13 cellular contexts compared by ENCODE assay signal in genomic region chr12:27583057-27583797, GRCh38. TPM values are rescaled to one million over a fixed set of nuclear protein-coding genes. Genes with fewer than 3 reads are reported as not detected.
DNase-seq lines count a peak whose midpoint lies in the region; ATAC-seq and TF ChIP-seq lines count a peak whose summit lies in the region.
"Had no signal": no experiment of that assay in that cellular context is flagged by ENCODE, and none has a peak within 500 bp of the region (broad histone marks: within the 10 kb centered on the region; RNA-seq: fewer than 3 reads in every experiment).

No MANE protein-coding gene starts in this region.

- H3K9me3 ChIP-seq in vagina: no peaks in the 10 kb centered on the region

- H3K27me3 ChIP-seq in foreskin keratinocyte (no peaks in the 10 kb centered on the region), vagina (no peaks in the 10 kb centered on the region)

- H3K4me1 Mint-ChIP-seq in osteocyte (ENCODE audit: unreplicated experiment): peaks cover 35% of the 10 kb centered on the region

- H3K27me3 Mint-ChIP-seq in osteocyte (ENCODE audit: unreplicated experiment): no peaks in the 10 kb centered on the region

- peak overlapping the region; percentile 96 for H3K27ac ChIP-seq in foreskin keratinocyte
- H3K27ac ChIP-seq in vagina: peak overlapping the region; percentile 10
- H3K27ac ChIP-seq: 22Rv1 had no signal

- H3K4me1 ChIP-seq in foreskin keratinocyte (peaks cover 51% of the 10 kb centered on the region), vagina (peaks cover 25% of the 10 kb centered on the region)

- TF ChIP-seq POLR2A in vagina (IDR thresholded peaks at IDR 0.05): no peak

- H3K36me3 ChIP-seq in vagina: no peaks in the 10 kb centered on the region

- H3K27ac Mint-ChIP-seq in osteocyte (ENCODE audit: unreplicated experiment): peak overlapping the region; percentile 33

- no peak overlapping the region for H3K4me3 Mint-ChIP-seq in osteocyte (ENCODE audit: unreplicated experiment)

- no peak overlapping the region for H3K4me3 ChIP-seq in vagina

- intact Hi-C loops in Right ventricle myocardium inferior (cut with DNase I) (loop anchor here (2.0 kb wide), 1 partner anchor 16 kb away; no protein-coding TSS in a partner anchor), cardiac septum (cut with DNase I) (no loop called here), vagina (cut with DNase I) (no loop called here)

- no peak for DNase-seq in Right ventricle myocardium inferior (ENCODE audit: missing footprints)
- no peak for DNase-seq in cardiac septum (ENCODE audit: low spot score)
- peak in 1 of 2 donors; percentile 51 for DNase-seq in foreskin keratinocyte
- DNase-seq in osteocyte (ENCODE audit: extremely low spot score, unreplicated experiment): no peak
- no peak for DNase-seq in vagina (ENCODE audit: extremely low spot score in 2 of 2)
- DNase-seq in iPS-NIHi11 (ENCODE audit: low spot score): no peak
- DNase-seq in activated naive CD4-positive, alpha-beta T cell treated with anti-CD3 and anti-CD28 coated beads, Interleukin-2, amount 50 U/mL, for 16 hours: no peak
- no peak for DNase-seq in activated gamma-delta T cell (lab: John Stamatoyannopoulos, UW)
- DNase-seq: amniotic stem cell; effector memory CD4-positive, alpha-beta T cell; NCI-H1105; retina had no signal

- H3K9me3 Mint-ChIP-seq in osteocyte (ENCODE audit: unreplicated experiment): no peaks in the 10 kb centered on the region

- peak; percentile 73 for ATAC-seq in Right ventricle myocardium inferior
- ATAC-seq in foreskin keratinocyte: no peak

- H3K36me3 Mint-ChIP-seq in osteocyte (ENCODE audit: unreplicated experiment): peaks cover 28% of the 10 kb centered on the region

- TF ChIP-seq CTCF in foreskin keratinocyte (conservative IDR thresholded peaks at IDR 0.05): no peak
- TF ChIP-seq CTCF in osteocyte (IDR thresholded peaks at IDR 0.05): no peak
- no peak for TF ChIP-seq CTCF in vagina (IDR thresholded peaks at IDR 0.05)

RNA-seq across cellular contexts. Expression of gene PPFIBP1, which starts 59.2 kb away (rescaled TPM):
- 330 TPM for total RNA-seq in Right ventricle myocardium inferior
- 219 TPM for total RNA-seq in cardiac septum
- 92.1 and 105 TPM in 2 replicates for total RNA-seq in foreskin keratinocyte
- 12.6 and 14.2 TPM in 2 replicates for polyA plus RNA-seq in foreskin keratinocyte
- total RNA-seq in osteocyte: 81.5 and 84.1 TPM in 2 replicates
- total RNA-seq in vagina: 101 TPM
